Comparison of ENCODE assay signal across 1 cellular context in the genomic region with DNA sequence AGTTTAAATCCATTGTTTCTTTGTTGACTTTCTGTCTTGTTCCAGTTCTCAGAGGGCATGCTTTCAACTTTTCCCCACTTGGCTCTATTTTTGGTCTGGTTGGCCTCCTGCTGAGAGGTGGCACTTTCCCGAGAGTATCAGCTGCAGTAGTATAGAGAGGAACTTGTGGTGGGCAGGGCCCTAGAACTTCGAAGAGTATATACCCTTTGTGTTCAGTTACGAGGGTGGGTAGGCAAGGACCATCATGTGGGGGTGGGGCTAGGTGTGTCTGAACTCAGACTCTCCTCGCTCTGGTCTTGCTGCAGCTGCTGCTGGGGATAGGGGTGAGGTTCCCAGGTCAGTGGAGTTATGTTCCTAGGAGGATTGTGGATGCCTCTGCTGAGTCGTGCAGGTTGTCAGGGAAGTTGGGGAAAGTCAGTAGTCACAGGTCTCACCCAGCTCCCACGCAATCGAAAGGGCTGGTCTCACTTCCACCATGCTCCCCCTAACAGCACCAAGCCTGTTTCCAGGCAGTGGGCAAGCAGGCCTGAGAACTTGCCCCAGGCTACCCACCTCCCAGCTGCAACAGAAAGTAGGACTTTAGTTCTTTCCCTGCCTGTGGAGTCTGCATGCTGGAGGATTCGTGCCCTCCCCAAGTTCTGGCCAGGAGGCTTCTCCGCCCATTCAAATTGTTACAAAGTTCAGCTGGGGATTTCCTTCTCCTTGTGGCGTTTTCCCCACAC.
TF ChIP-seq lines count a peak whose summit lies in the region.

No MANE protein-coding gene starts in this region.

TF ChIP-seq in H1, 55 proteins besides CTCF, POLR2A, EP300 and RAD21:
- TF ChIP-seq GTF2F1 (IDR thresholded peaks at IDR 0.05; ENCODE audit: borderline replicate concordance, low read depth, low read length) (no peak), CBX8 (IDR thresholded peaks at IDR 0.05; ENCODE audit: borderline replicate concordance, low read depth, low read length) (no peak), CTBP2 (IDR thresholded peaks at IDR 0.05; ENCODE audit: borderline replicate concordance, insufficient read depth, insufficient read length, low read length) (no peak), SIN3A (conservative IDR thresholded peaks at IDR 0.05 in 1 of 2, IDR thresholded peaks at IDR 0.05 in 1 of 2; ENCODE audit: low read depth in 1 of 2, low read length in 2 of 2) (no peak), SP1 (IDR thresholded peaks at IDR 0.05; ENCODE audit: low read depth, low read length) (no peak), RXRA (IDR thresholded peaks at IDR 0.05; ENCODE audit: insufficient read depth, low read depth, low read length) (no peak), SP2 (IDR thresholded peaks at IDR 0.05; ENCODE audit: low read length) (no peak), PHF8 (conservative IDR thresholded peaks at IDR 0.05; ENCODE audit: low read depth, low read length) (no peak), ZNF274 (IDR thresholded peaks at IDR 0.05; ENCODE audit: borderline replicate concordance, extremely low read depth, low read length) (no peak), CBX5 (IDR thresholded peaks at IDR 0.05; ENCODE audit: low read depth, low read length) (no peak), BRCA1 (IDR thresholded peaks at IDR 0.05; ENCODE audit: low read depth, low read length) (no peak), TCF12 (IDR thresholded peaks at IDR 0.05; ENCODE audit: low read depth, low read length) (no peak)
- TF ChIP-seq, protein P1, sequence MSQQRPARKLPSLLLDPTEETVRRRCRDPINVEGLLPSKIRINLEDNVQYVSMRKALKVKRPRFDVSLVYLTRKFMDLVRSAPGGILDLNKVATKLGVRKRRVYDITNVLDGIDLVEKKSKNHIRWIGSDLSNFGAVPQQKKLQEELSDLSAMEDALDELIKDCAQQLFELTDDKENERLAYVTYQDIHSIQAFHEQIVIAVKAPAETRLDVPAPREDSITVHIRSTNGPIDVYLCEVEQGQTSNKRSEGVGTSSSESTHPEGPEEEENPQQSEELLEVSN (IDR thresholded peaks at IDR 0.05), result no peak
- TF ChIP-seq, protein P2, sequence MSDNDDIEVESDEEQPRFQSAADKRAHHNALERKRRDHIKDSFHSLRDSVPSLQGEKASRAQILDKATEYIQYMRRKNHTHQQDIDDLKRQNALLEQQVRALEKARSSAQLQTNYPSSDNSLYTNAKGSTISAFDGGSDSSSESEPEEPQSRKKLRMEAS (IDR thresholded peaks at IDR 0.05), result no peak
TF ChIP-seq in H1: peak in this region for 0.
